19 cellular contexts compared by ENCODE assay signal in the genomic region with DNA sequence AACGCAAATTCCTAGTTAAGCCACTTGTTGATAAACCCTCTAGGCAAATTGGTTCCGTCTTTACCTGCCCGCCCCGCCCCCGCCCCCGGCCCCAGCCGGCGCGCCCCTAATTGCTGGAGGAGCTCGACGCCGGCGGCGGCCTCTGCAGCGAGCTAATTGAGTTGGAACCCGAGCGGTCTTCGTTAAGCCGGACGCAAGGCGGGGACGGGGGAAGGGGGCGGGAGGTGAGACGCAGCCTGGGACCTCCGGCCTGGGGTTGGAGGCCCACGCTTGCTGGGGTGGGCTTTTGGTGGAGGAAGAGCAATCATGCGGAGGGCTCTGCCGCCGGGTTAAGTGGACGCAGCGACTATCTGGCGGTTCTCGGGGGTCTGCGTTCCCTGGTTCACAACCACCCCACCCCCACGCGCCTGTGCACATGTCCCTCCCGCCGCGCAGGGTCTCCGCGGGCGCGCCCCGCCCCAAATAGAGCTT. TPM values are rescaled to one million over a fixed set of nuclear protein-coding genes. Genes with fewer than 3 reads are reported as not detected.
DNase-seq lines count a peak whose midpoint lies in the region; ATAC-seq and TF ChIP-seq lines count a peak whose summit lies in the region.
"Had no signal": no experiment of that assay in that cellular context is flagged by ENCODE, and none has a peak within 500 bp of the region (broad histone marks: within the 10 kb centered on the region; RNA-seq: fewer than 3 reads in every experiment).

No MANE protein-coding gene starts in this region.

- H3K4me1 ChIP-seq in IMR-90 (ENCODE audit: control insufficient read depth, insufficient read depth, low read length) = peaks cover 58% of the 10 kb centered on the region
- no peaks in the 10 kb centered on the region for H3K4me1 ChIP-seq in duodenal mucosa (ENCODE audit: control insufficient read depth in 1 of 2, insufficient read depth in 2 of 2, low read length in 2 of 2)
- no peaks in the 10 kb centered on the region for H3K4me1 ChIP-seq in lower lobe of right lung
- H3K4me1 ChIP-seq in spleen = peaks cover 0 to 28% (median 2%) of the 10 kb centered on the region in 6 donors
- H3K4me1 ChIP-seq: adrenal gland had no signal

- H2BK5ac ChIP-seq in IMR-90 (ENCODE audit: low read depth, low read length, poor library complexity, severe bottlenecking) = peak overlapping the region; percentile 72

- peaks cover 3 to 52% of the 10 kb centered on the region in 2 experiments; a peak in 3 of 4 replicates for H3K79me1 ChIP-seq in IMR-90 (ENCODE audit: low read depth in 1 of 2, low read length in 2 of 2)

- TF ChIP-seq POLR2A in IMR-90 (IDR thresholded peaks at IDR 0.05; ENCODE audit: low read depth, low read length) (no peak; the same call in 1 of the 2 replicates), spleen (IDR thresholded peaks at IDR 0.05) (no peak)

- H3K36me3 ChIP-seq in IMR-90 (ENCODE audit: control insufficient read depth, insufficient read depth, low read length) = peaks cover 68% of the 10 kb centered on the region
- H3K36me3 ChIP-seq in duodenal mucosa (ENCODE audit: control insufficient read depth in 1 of 2, insufficient read depth in 2 of 2, low read length in 2 of 2) = no peaks in the 10 kb centered on the region
- no peaks in the 10 kb centered on the region for H3K36me3 ChIP-seq in lower lobe of right lung
- H3K36me3 ChIP-seq in spleen = no peaks in the 10 kb centered on the region
- H3K36me3 ChIP-seq: adrenal gland had no signal

- peak overlapping the region; percentile 39 to 91; a peak in 2 of 4 replicates for H4K8ac ChIP-seq in IMR-90 (ENCODE audit: low read depth in 2 of 2, low read length in 2 of 2)

- ATAC-seq in IMR-90 (ENCODE audit: low read depth) (peak; percentile 3; the same call in 1 of the 2 replicates), lower lobe of right lung (no peak), HG02623 (IDR thresholded peaks at IDR 0.05; ENCODE audit: unreplicated experiment) (no peak)
- ATAC-seq: activated CD4-positive, CD25-positive, alpha-beta regulatory T cell treated with anti-CD3 and anti-CD28 coated beads, Interleukin-2, amount 50 U/mL, for 24 hours; activated T-helper 17 cell treated with anti-CD3 and anti-CD28 coated beads, Interleukin-2, amount 50 U/mL, for 72 hours; stimulated activated naive CD8-positive, alpha-beta T cell treated with anti-CD3 and anti-CD28 coated beads, Interleukin-15, amount 100 ng/mL, for 72 hours had no signal

- in situ Hi-C loops in IMR-90 (cut with MboI; ENCODE audit: low sequenced_read_pairs) = no loop called here

- H2AK9ac ChIP-seq in IMR-90 (replicated peaks; ENCODE audit: low read depth, low read length, poor library complexity) = no peak overlapping the region

- DNase-seq in IMR-90 = no peak
- no peak for DNase-seq in lower lobe of right lung
- DNase-seq in spleen = peak; percentile 47
- DNase-seq in stimulated activated CD4-positive, alpha-beta T cell treated with anti-CD3 and anti-CD28 coated beads, Interleukin-4, amount 100 ng/mL, for 24 hours = no peak
- DNase-seq in dorsolateral prefrontal cortex = no peak
- DNase-seq in SIG-M5 treated with dmso at 0.1 percent for 504 hours (lab: John Stamatoyannopoulos, UW; ENCODE audit: unreplicated experiment) = no peak
- DNase-seq: adrenal gland; effector CD8-positive, alpha-beta T cell; GOT3; NCI-H2029 treated with DMSO at 0.1 percent for 48 hours; NCI-H510A treated with DMSO at 0.1 percent for 48 hours; SIG-M5; stimulated activated naive CD8-positive, alpha-beta T cell treated with anti-CD3 and anti-CD28 coated beads, Interleukin-15, amount 100 ng/mL, for 72 hours had no signal

- dilution Hi-C loops in IMR-90 (cut with HindIII; ENCODE audit: low sequenced_read_pairs, unreplicated experiment) = no loop called here

- CTCF ChIA-PET in IMR-90 (lab: Yijun Ruan, JAX) = no interaction called here

- H3K18ac ChIP-seq in IMR-90 (ENCODE audit: low read depth, low read length) = peak overlapping the region; percentile 57; the same call in 1 of the 2 replicates

- H3K4ac ChIP-seq in IMR-90 (ENCODE audit: low read depth, low read length) = peak overlapping the region; percentile 72

- H3K9me3 ChIP-seq in IMR-90 (ENCODE audit: control insufficient read depth, insufficient read depth, low read length) (no peaks in the 10 kb centered on the region), duodenal mucosa (ENCODE audit: control insufficient read depth in 1 of 2, low read length in 2 of 2) (no peaks in the 10 kb centered on the region), lower lobe of right lung (no peaks in the 10 kb centered on the region), spleen (no peaks in the 10 kb centered on the region)
- H3K9me3 ChIP-seq: adrenal gland had no signal

- peak overlapping the region; percentile 29 for H2AFZ ChIP-seq in IMR-90 (replicated peaks; ENCODE audit: low read length, poor library complexity)

- H2AK5ac ChIP-seq in IMR-90 (ENCODE audit: low read depth, low read length) = peak overlapping the region; percentile 47

- H2BK20ac ChIP-seq in IMR-90 (ENCODE audit: low read depth, low read length) = no peak overlapping the region

- peaks cover 96% of the 10 kb centered on the region for H4K20me1 ChIP-seq in IMR-90 (ENCODE audit: insufficient read depth, low read length)

- H2BK15ac ChIP-seq in IMR-90 (ENCODE audit: low read depth, low read length) = no peak overlapping the region

- H3K9ac ChIP-seq in IMR-90 (ENCODE audit: low read depth, low read length) = peak overlapping the region; percentile 82
- H3K9ac ChIP-seq in duodenal mucosa (ENCODE audit: low read depth in 1 of 2, low read length in 2 of 2) = no peak overlapping the region

- intact Hi-C loops in IMR-90 (cut with micrococcal nuclease) (no loop called here), lower lobe of right lung (cut with DNase I) (loop anchor here (10.0 kb wide), 1 partner anchor 423 kb away; no protein-coding TSS in a partner anchor), spleen (cut with DNase I; ENCODE audit: low total_unique reads) (no loop called here), dorsolateral prefrontal cortex (cut with DNase I) (no loop called here)

- TF ChIP-seq CTCF in IMR-90 (conservative IDR thresholded peaks at IDR 0.05; ENCODE audit: low read depth, low read length) = no peak
- TF ChIP-seq CTCF in lower lobe of right lung (IDR thresholded peaks at IDR 0.05) = no peak
- TF ChIP-seq CTCF in spleen (IDR thresholded peaks at IDR 0.05 in 8 of 11, conservative IDR thresholded peaks at IDR 0.05 in 3 of 11) = no peak
- TF ChIP-seq CTCF in dorsolateral prefrontal cortex (IDR thresholded peaks at IDR 0.05 in 54 of 56, conservative IDR thresholded peaks at IDR 0.05 in 2 of 56; ENCODE audit: low read depth in 1 of 56, partially characterized antibody in 56 of 56) = no peak

- no peaks in the 10 kb centered on the region for H3K27me3 ChIP-seq in IMR-90 (ENCODE audit: control insufficient read depth, insufficient read depth, low read length)
- H3K27me3 ChIP-seq in duodenal mucosa (ENCODE audit: control insufficient read depth in 1 of 2, insufficient read depth in 2 of 2, low read length in 2 of 2) = peaks cover 53 to 81% of the 10 kb centered on the region in 2 donors
- H3K27me3 ChIP-seq in lower lobe of right lung (ENCODE audit: low read depth) = peaks cover 95% of the 10 kb centered on the region
- H3K27me3 ChIP-seq in spleen (replicated peaks in 1 of 7) = peaks cover 11 to 100% (median 99%) of the 10 kb centered on the region in 7 donors
- H3K27me3 ChIP-seq in dorsolateral prefrontal cortex = peaks cover 34 to 100% (median 99%) of the 10 kb centered on the region in 45 donors

- no TSS peak for BruUV-seq in IMR-90 (replicated peaks; lab: Mats Ljungman, UMichigan)

- peak overlapping the region; percentile 94 for H3K4me2 ChIP-seq in IMR-90 (ENCODE audit: low read depth, low read length)

- peak overlapping the region; percentile 97 for H3K27ac ChIP-seq in IMR-90 (ENCODE audit: insufficient read depth, low read length)
- peak overlapping the region; percentile 56 for H3K27ac ChIP-seq in duodenal mucosa (ENCODE audit: low read depth, low read length)
- peak overlapping the region; percentile 78 for H3K27ac ChIP-seq in lower lobe of right lung
- no peak overlapping the region for H3K27ac ChIP-seq in spleen
- no peak overlapping the region for H3K27ac ChIP-seq in dorsolateral prefrontal cortex
- H3K27ac ChIP-seq: adrenal gland had no signal

- no peak overlapping the region; the same call in 1 of the 2 replicates for H4K5ac ChIP-seq in IMR-90 (ENCODE audit: low read depth, low read length)

- 0 out of 2 replicates have a peak overlapping the region, but pooled peaks have one; percentile 73 for H3K23ac ChIP-seq in IMR-90 (ENCODE audit: low read depth, low read length)

- no peak overlapping the region for H3K56ac ChIP-seq in IMR-90 (ENCODE audit: extremely low read depth, insufficient read depth, low read length)

- H3K4me3 ChIP-seq in IMR-90 (ENCODE audit: insufficient read depth, low read depth, low read length) (peak overlapping the region; percentile 38), duodenal mucosa (ENCODE audit: low read depth in 1 of 2, low read length in 2 of 2) (no peak overlapping the region), lower lobe of right lung (peak overlapping the region; percentile 45), spleen (no peak overlapping the region), dorsolateral prefrontal cortex (peak overlapping the region in 7 of 59 donors; percentile 3 to 23 (median 15))
- H3K4me3 ChIP-seq: adrenal gland had no signal

- POLR2A ChIA-PET in IMR-90 (lab: Charles Lee; ENCODE audit: unreplicated experiment) = interaction anchor here (0.6 kb wide), 2 partner anchors 13 to 563 kb away, joined by 4 to 18 read pairs; a partner anchor contains a TSS

- no peak for TF ChIP-seq RAD21 in IMR-90 (IDR thresholded peaks at IDR 0.05; ENCODE audit: low read length)

- H3K9me1 ChIP-seq in IMR-90 (ENCODE audit: insufficient read depth, low read length) = peaks cover 29% of the 10 kb centered on the region

- 0 out of 2 replicates have a peak overlapping the region, but pooled peaks have one; percentile 40 for H3K14ac ChIP-seq in IMR-90 (replicated peaks; ENCODE audit: low read depth, low read length)

- H2BK120ac ChIP-seq in IMR-90 (ENCODE audit: low read depth, low read length) = peak overlapping the region; percentile 70

- peak overlapping the region; percentile 34; the same call in 1 of the 2 replicates for H4K91ac ChIP-seq in IMR-90 (ENCODE audit: insufficient read depth, low read depth, low read length)

- WGBS in IMR-90 (ENCODE audit: extremely low coverage in 2 of 2, insufficient read length in 1 of 2), 2 experiments = 3% methylated on average over 6 of the region's 44 CpGs; no CpG with 5 or more reads in 1 of the 2 experiments
- 3 to 7% (median 6%) methylated on average over 13 to 44 of the region's 44 CpGs for WGBS in spleen, 5 donors

RNA-seq across cellular contexts. Expression of a gene that starts 12.7 kb away (rescaled TPM):
- total RNA-seq in IMR-90 (2012; rRNA removed) (2.7 and 4.2 TPM in 2 replicates), lower lobe of right lung (31.2 TPM), spleen (1 to 10 TPM in 1 of 7 donors, under 1 TPM in 6; 0.34 to 2.2 (median 0.70) TPM), dorsolateral prefrontal cortex (1 to 10 TPM in 118 of 120 experiments, under 1 TPM in 2; 0.96 to 6.6 (median 2.5) TPM)
- polyA plus RNA-seq in IMR-90 (2012; rRNA removed) (33.0 and 34.5 TPM in 2 replicates), spleen (under 1 TPM; 0.33 to 0.86 (median 0.64) TPM)
- 33.7 and 84.8 TPM in 2 replicates for polyA plus RNA-seq in IMR-90 (2012; cell fraction: cytosol; rRNA removed)
- 98.2 and 101 TPM in 2 replicates for polyA plus RNA-seq in IMR-90 (2012; cell fraction: nucleus; rRNA removed; ENCODE audit: low replicate concordance)
- total RNA-seq: activated T-helper 17 cell treated with anti-CD3 and anti-CD28 coated beads, Interleukin-2, amount 50 U/mL, for 72 hours had no signal
- polyA plus RNA-seq: IgD-negative memory B cell, keratinocyte had no signal

RNA-seq across cellular contexts. Expression of a gene that starts 57.4 kb away (rescaled TPM):
- 7.8 and 8.2 TPM in 2 replicates for total RNA-seq in IMR-90 (2012; rRNA removed)
- 13.7 and 16.8 TPM in 2 replicates for polyA plus RNA-seq in IMR-90 (2012; rRNA removed)
- 5.6 and 7.9 TPM in 2 replicates for polyA plus RNA-seq in IMR-90 (2012; cell fraction: cytosol; rRNA removed)
- polyA plus RNA-seq in IMR-90 (2012; cell fraction: nucleus; rRNA removed; ENCODE audit: low replicate concordance) = 71.8 and 97.1 TPM in 2 replicates
- total RNA-seq in lower lobe of right lung = 21.2 TPM
- 10 to 100 TPM; 12.9 to 32.1 (median 24.6) TPM for total RNA-seq in spleen
- 10 to 100 TPM in 2 of 3 donors, 1 to 10 TPM in 1; 9.1 to 12.5 (median 12.2) TPM for polyA plus RNA-seq in spleen
- total RNA-seq in dorsolateral prefrontal cortex = 10 to 100 TPM; 13.7 to 33.9 (median 23.1) TPM

Comparison
In these comparisons a context has a peak if more than half of its experiments do, and no peak if none do; other contexts are left out.
1. H3K27ac ChIP-seq: peak in IMR-90 (single experiment), duodenal mucosa (single experiment) and lower lobe of right lung (single experiment); none in spleen (0 of 8) and dorsolateral prefrontal cortex (0 of 59).
2. H3K4me3 ChIP-seq: peak in IMR-90 (single experiment) and lower lobe of right lung (single experiment); none in duodenal mucosa (0 of 2) and spleen (0 of 8).